ENCODE assay signal across 29 cellular contexts in genomic region chr20:10714236-10714975, GRCh38. TPM values are rescaled to one million over a fixed set of nuclear protein-coding genes. Genes with fewer than 3 reads are reported as not detected.
DNase-seq lines count a peak whose midpoint lies in the region; ATAC-seq, FAIRE-seq and TF ChIP-seq lines count a peak whose summit lies in the region.
"Had no signal": no experiment of that assay in that cellular context is flagged by ENCODE, and none has a peak within 500 bp of the region (broad histone marks: within the 10 kb centered on the region; RNA-seq: fewer than 3 reads in every experiment).

No MANE protein-coding gene starts in this region.

- no peak overlapping the region for H2BK5ac ChIP-seq in mesenchymal stem cell (ENCODE audit: low read depth, low read length, poor library complexity, severe bottlenecking)
- H2BK5ac ChIP-seq in mesendoderm (ENCODE audit: low read length): no peak overlapping the region

- no peak overlapping the region for H3K27ac ChIP-seq in astrocyte (ENCODE audit: low read depth, low read length)
- H3K27ac ChIP-seq in mesenchymal stem cell (ENCODE audit: low read length, poor library complexity, severe bottlenecking): peak overlapping the region; percentile 32
- no peak overlapping the region for H3K27ac ChIP-seq in mesendoderm (ENCODE audit: low read depth, low read length)
- H3K27ac ChIP-seq: BLaER1 treated with 17β-estradiol and CSF1 and Interleukin-3, amounts not matched to agents 10 nM and 100 nM; heart right ventricle; pancreas; SK-N-MC had no signal

- H3K36me3 ChIP-seq in astrocyte (ENCODE audit: insufficient read depth, low read length): no peaks in the 10 kb centered on the region
- no peaks in the 10 kb centered on the region for H3K36me3 ChIP-seq in mesenchymal stem cell (ENCODE audit: control insufficient read depth in 1 of 2, insufficient read depth in 2 of 2, low read depth in 1 of 2, low read length in 2 of 2)
- no peaks in the 10 kb centered on the region for H3K36me3 ChIP-seq in mesendoderm (ENCODE audit: control insufficient read depth, insufficient read depth, low read length)
- H3K36me3 ChIP-seq: BLaER1 treated with 17β-estradiol and CSF1 and Interleukin-3, amounts not matched to agents 10 nM and 100 nM; heart right ventricle; pancreas had no signal

- H3K14ac ChIP-seq in mesenchymal stem cell (ENCODE audit: low read length in 2 of 2): no peak overlapping the region

- H2BK12ac ChIP-seq in mesenchymal stem cell (ENCODE audit: low read length in 2 of 2): no peak overlapping the region

- H3K36me3 Mint-ChIP-seq in astrocyte (ENCODE audit: low read depth, unreplicated experiment): no peaks in the 10 kb centered on the region
- H3K36me3 Mint-ChIP-seq: activated naive CD4-positive, alpha-beta T cell treated with anti-CD3 and anti-CD28 coated beads, Interleukin-2, amount 50 U/mL, for 24 hours; natural killer cell had no signal

- H3K9me3 ChIP-seq in astrocyte (ENCODE audit: insufficient read depth, low read depth, low read length): no peaks in the 10 kb centered on the region
- no peaks in the 10 kb centered on the region for H3K9me3 ChIP-seq in mesenchymal stem cell (ENCODE audit: control insufficient read depth, low read length)
- H3K9me3 ChIP-seq: BLaER1 treated with 17β-estradiol and CSF1 and Interleukin-3, amounts not matched to agents 10 nM and 100 nM; heart right ventricle; pancreas had no signal

- H2BK120ac ChIP-seq in mesenchymal stem cell (ENCODE audit: low read depth, low read length) (no peak overlapping the region), mesendoderm (ENCODE audit: low read depth, low read length) (no peak overlapping the region)

- H3K9me3 Mint-ChIP-seq in astrocyte (ENCODE audit: unreplicated experiment): no peaks in the 10 kb centered on the region
- H3K9me3 Mint-ChIP-seq: activated B cell treated with CpG ODN at 0.5 μM for 24 hours; activated naive CD4-positive, alpha-beta T cell treated with anti-CD3 and anti-CD28 coated beads, Interleukin-2, amount 50 U/mL, for 24 hours; activated T-helper 17 cell treated with anti-CD3 and anti-CD28 coated beads, Interleukin-2, amount 50 U/mL, for 72 hours; natural killer cell had no signal

- no peak overlapping the region for H3K4me3 Mint-ChIP-seq in astrocyte (ENCODE audit: unreplicated experiment)
- H3K4me3 Mint-ChIP-seq: activated B cell treated with CpG ODN at 0.5 μM for 24 hours; activated naive CD4-positive, alpha-beta T cell treated with anti-CD3 and anti-CD28 coated beads, Interleukin-2, amount 50 U/mL, for 24 hours; activated T-helper 17 cell treated with anti-CD3 and anti-CD28 coated beads, Interleukin-2, amount 50 U/mL, for 72 hours; natural killer cell had no signal

- H3K79me1 ChIP-seq in mesenchymal stem cell (replicated peaks; ENCODE audit: low read length, poor library complexity, severe bottlenecking): no peaks in the 10 kb centered on the region
- no peaks in the 10 kb centered on the region for H3K79me1 ChIP-seq in mesendoderm (ENCODE audit: low read length)

- H3K27me3 Mint-ChIP-seq in astrocyte (ENCODE audit: low read depth, unreplicated experiment): no peaks in the 10 kb centered on the region
- H3K27me3 Mint-ChIP-seq: activated B cell treated with CpG ODN at 0.5 μM for 24 hours had no signal

- peak; percentile 16 for DNase-seq in EH (ENCODE audit: low read depth)
- peak; percentile 47 for DNase-seq in astrocyte (ENCODE audit: low read depth)
- DNase-seq in mesenchymal stem cell: no peak
- no peak for DNase-seq in T-helper 1 cell
- no peak for DNase-seq in mesendoderm
- no peak for DNase-seq in activated CD4-positive, CD25-positive, alpha-beta regulatory T cell treated with anti-CD3 and anti-CD28 coated beads, Interleukin-2, amount 50 U/mL, for 72 hours
- DNase-seq: activated B cell treated with CpG ODN at 0.5 μM for 24 hours; activated CD4-positive, alpha-beta T cell treated with anti-CD3 and anti-CD28 coated beads, Interleukin-2, amount 50 U/mL, for 48 hours; activated CD8-positive, alpha-beta memory T cell treated with anti-CD3 and anti-CD28 coated beads, Interleukin-2, amount 50 U/mL, for 48 hours; anterior cingulate cortex; COR-L47; heart right ventricle; midbrain; natural killer cell; NCI-H1048; NCI-H187 treated with DMSO at 0.1 percent for 48 hours; NCI-H526 treated with DMSO at 0.1 percent for 48 hours; pancreas; right cardiac atrium; stimulated activated CD4-positive, alpha-beta T cell treated with anti-CD3 and anti-CD28 coated beads, Interleukin-15, amount 100 ng/mL, for 24 hours; stimulated activated naive CD8-positive, alpha-beta T cell treated with anti-CD3 and anti-CD28 coated beads, Interleukin-15, Interleukin-2, amounts not matched to agents 100 U/mL and 50 U/mL, for 24 hours had no signal

- no peaks in the 10 kb centered on the region for H3K79me2 ChIP-seq in astrocyte (ENCODE audit: insufficient read depth, low read length)
- no peaks in the 10 kb centered on the region for H3K79me2 ChIP-seq in mesendoderm (ENCODE audit: control insufficient read depth, insufficient read depth, low read length)

- H3K27ac Mint-ChIP-seq in astrocyte (ENCODE audit: unreplicated experiment): no peak overlapping the region
- H3K27ac Mint-ChIP-seq: activated B cell treated with CpG ODN at 0.5 μM for 24 hours; activated naive CD4-positive, alpha-beta T cell treated with anti-CD3 and anti-CD28 coated beads, Interleukin-2, amount 50 U/mL, for 24 hours; activated T-helper 17 cell treated with anti-CD3 and anti-CD28 coated beads, Interleukin-2, amount 50 U/mL, for 72 hours; natural killer cell had no signal

- no peak overlapping the region for H3K4me3 ChIP-seq in astrocyte (ENCODE audit: insufficient read depth, low read depth, low read length)
- H3K4me3 ChIP-seq in mesenchymal stem cell (ENCODE audit: insufficient read depth in 1 of 2, low read depth in 1 of 2, low read length in 2 of 2): no peak overlapping the region
- H3K4me3 ChIP-seq in mesendoderm (ENCODE audit: low read length): no peak overlapping the region
- H3K4me3 ChIP-seq: BLaER1 treated with 17β-estradiol and CSF1 and Interleukin-3, amounts not matched to agents 10 nM and 100 nM; heart right ventricle; pancreas; SK-N-MC had no signal

- peaks cover 13% of the 10 kb centered on the region for H3K4me1 Mint-ChIP-seq in astrocyte (ENCODE audit: low read depth, unreplicated experiment)
- H3K4me1 Mint-ChIP-seq: activated B cell treated with CpG ODN at 0.5 μM for 24 hours; activated naive CD4-positive, alpha-beta T cell treated with anti-CD3 and anti-CD28 coated beads, Interleukin-2, amount 50 U/mL, for 24 hours; activated T-helper 17 cell treated with anti-CD3 and anti-CD28 coated beads, Interleukin-2, amount 50 U/mL, for 72 hours; natural killer cell had no signal

- H3K4ac ChIP-seq in mesenchymal stem cell (ENCODE audit: low read depth in 1 of 2, low read length in 2 of 2): no peak overlapping the region
- H3K4ac ChIP-seq in mesendoderm (ENCODE audit: low read depth, low read length): no peak overlapping the region

- H4K5ac ChIP-seq in mesendoderm (ENCODE audit: low read length): no peak overlapping the region

- no peak overlapping the region for H4K91ac ChIP-seq in mesenchymal stem cell (ENCODE audit: low read length)

- no peak overlapping the region for H2BK15ac ChIP-seq in mesenchymal stem cell (ENCODE audit: low read depth, poor library complexity, severe bottlenecking)
- no peak overlapping the region for H2BK15ac ChIP-seq in mesendoderm (replicated peaks; ENCODE audit: low read depth)

- FAIRE-seq in astrocyte (lab: Jason Lieb, UNC): no peak
- FAIRE-seq: H1 had no signal

- H2AFZ ChIP-seq in astrocyte (ENCODE audit: low read depth, low read length): no peak overlapping the region
- no peak overlapping the region for H2AFZ ChIP-seq in mesenchymal stem cell (ENCODE audit: low read depth, low read length)

- no peak overlapping the region for H3K23ac ChIP-seq in mesenchymal stem cell (ENCODE audit: low read length in 2 of 2)
- no peak overlapping the region for H3K23ac ChIP-seq in mesendoderm (ENCODE audit: low read length)

- ATAC-seq in HG02981 (IDR thresholded peaks at IDR 0.05; ENCODE audit: unreplicated experiment): peak; percentile 53
- ATAC-seq in HG02885 (IDR thresholded peaks at IDR 0.05; ENCODE audit: poor library complexity, unreplicated experiment): no peak
- ATAC-seq: activated T-helper 17 cell treated with anti-CD3 and anti-CD28 coated beads, Interleukin-2, amount 50 U/mL, for 72 hours; heart right ventricle; left lobe of liver; natural killer cell; pancreas; right cardiac atrium; stimulated activated naive CD8-positive, alpha-beta T cell treated with anti-CD3 and anti-CD28 coated beads, Interleukin-15, Interleukin-2, amounts not matched to agents 100 U/mL and 50 U/mL, for 24 hours had no signal

- H3K9ac ChIP-seq in astrocyte (ENCODE audit: low read length) (no peak overlapping the region), mesenchymal stem cell (ENCODE audit: low read length) (no peak overlapping the region), mesendoderm (ENCODE audit: low read length) (no peak overlapping the region)
- H3K9ac ChIP-seq: BLaER1 treated with 17β-estradiol and CSF1 and Interleukin-3, amounts not matched to agents 10 nM and 100 nM had no signal

- no peak for TF ChIP-seq CTCF in astrocyte (IDR thresholded peaks at IDR 0.05; ENCODE audit: insufficient read depth, low read depth, low read length)

- H3K4me2 ChIP-seq in astrocyte (ENCODE audit: low read length) (peak overlapping the region; percentile 43), mesenchymal stem cell (ENCODE audit: low read length, poor library complexity, severe bottlenecking) (peak overlapping the region; percentile 25), mesendoderm (ENCODE audit: low read length) (no peak overlapping the region)
- H3K4me2 ChIP-seq: BLaER1 treated with 17β-estradiol and CSF1 and Interleukin-3, amounts not matched to agents 10 nM and 100 nM had no signal

- H4K8ac ChIP-seq in mesenchymal stem cell (ENCODE audit: low read length): no peak overlapping the region
- no peak overlapping the region for H4K8ac ChIP-seq in mesendoderm (ENCODE audit: low read depth, low read length)

- H3K27me3 ChIP-seq in astrocyte (ENCODE audit: insufficient read depth, low read length) (no peaks in the 10 kb centered on the region), mesenchymal stem cell (ENCODE audit: control insufficient read depth in 1 of 2, insufficient read depth in 1 of 2, low read length in 2 of 2) (no peaks in the 10 kb centered on the region), mesendoderm (ENCODE audit: insufficient read depth, low read length, poor library complexity) (no peaks in the 10 kb centered on the region)
- H3K27me3 ChIP-seq: BLaER1 treated with 17β-estradiol and CSF1 and Interleukin-3, amounts not matched to agents 10 nM and 100 nM; heart right ventricle; pancreas had no signal

- H4K20me1 ChIP-seq in astrocyte (ENCODE audit: insufficient read depth, low read length): no peaks in the 10 kb centered on the region
- H4K20me1 ChIP-seq: BLaER1 treated with 17β-estradiol and CSF1 and Interleukin-3, amounts not matched to agents 10 nM and 100 nM had no signal

- H3K18ac ChIP-seq in mesenchymal stem cell (ENCODE audit: low read depth in 1 of 2, low read length in 2 of 2): peak overlapping the region in 1 of 2 experiments; percentile 5
- H3K18ac ChIP-seq in mesendoderm (ENCODE audit: low read length): no peak overlapping the region

- H2AK5ac ChIP-seq in mesenchymal stem cell (ENCODE audit: low read length, severe bottlenecking) (no peak overlapping the region), mesendoderm (ENCODE audit: low read length) (no peak overlapping the region)

- H3K56ac ChIP-seq in mesendoderm (ENCODE audit: low read length): no peak overlapping the region

- H3K4me1 ChIP-seq in astrocyte (ENCODE audit: insufficient read depth, low read length) (peaks cover 19% of the 10 kb centered on the region), mesenchymal stem cell (ENCODE audit: control insufficient read depth, insufficient read depth, low read depth, low read length) (peaks cover 5% of the 10 kb centered on the region), mesendoderm (ENCODE audit: control insufficient read depth, low read depth, low read length) (no peaks in the 10 kb centered on the region)

RNA-seq across cellular contexts. Expression of gene JAG1, which starts 40.6 kb away (rescaled TPM):
- 278 and 380 TPM in 2 replicates for total RNA-seq in astrocyte
- 13.2 TPM for polyA plus RNA-seq in mesenchymal stem cell (2013, experiment 1 of 2)
- polyA plus RNA-seq in mesenchymal stem cell (2013, experiment 2 of 2): 12.6 TPM
- polyA plus RNA-seq in mesendoderm (2013, experiment 1 of 2): 5.1 TPM
- polyA plus RNA-seq in mesendoderm (2013, experiment 2 of 2): 5.3 TPM
- total RNA-seq: activated B cell treated with CpG ODN at 0.5 μM for 24 hours had no signal

Comparison
In these comparisons a context has a peak if more than half of its experiments do, and no peak if none do; other contexts are left out.
1. DNase-seq: peak in EH (single experiment) and astrocyte (single experiment); none in mesenchymal stem cell (single experiment), T-helper 1 cell (0 of 5), mesendoderm (single experiment) and activated CD4-positive, CD25-positive, alpha-beta regulatory T cell treated with anti-CD3 and anti-CD28 coated beads, Interleukin-2, amount 50 U/mL, for 72 hours (single experiment).